In genomic region chr3:189311521-189311920, GRCh38 we compare ENCODE assay signal across 14 cellular contexts.
"Had no signal": no experiment of that assay in that cellular context is flagged by ENCODE, and none has a peak within 500 bp of the region (broad histone marks: within the 10 kb centered on the region; RNA-seq: fewer than 3 reads in every experiment).

No MANE protein-coding gene starts in this region.

- H3K36me3 Mint-ChIP-seq: natural killer cell had no signal

- H3K4me3 Mint-ChIP-seq: activated naive CD4-positive, alpha-beta T cell treated with anti-CD3 and anti-CD28 coated beads, Interleukin-2, amount 10 ng/mL, durations not matched to agents 7 days and 5 days; natural killer cell had no signal

- ATAC-seq: lower lobe of right lung, natural killer cell, right lobe of liver had no signal

- H3K27me3 Mint-ChIP-seq: activated naive CD4-positive, alpha-beta T cell treated with anti-CD3 and anti-CD28 coated beads, Interleukin-2, amount 10 ng/mL, durations not matched to agents 7 days and 5 days had no signal

- H3K9me3 Mint-ChIP-seq: activated naive CD4-positive, alpha-beta T cell treated with anti-CD3 and anti-CD28 coated beads, Interleukin-2, amount 10 ng/mL, durations not matched to agents 7 days and 5 days; natural killer cell had no signal

- H3K4me1 Mint-ChIP-seq: natural killer cell had no signal

- DNase-seq: activated CD4-positive, alpha-beta T cell treated with anti-CD3 and anti-CD28 coated beads for 4 hours; activated effector memory CD4-positive, alpha-beta T cell treated with Interleukin-2 at 50 U/mL for 16 hours; activated naive CD4-positive, alpha-beta T cell treated with anti-CD3 and anti-CD28 coated beads, Interleukin-2, amount 10 ng/mL, durations not matched to agents 7 days and 5 days; erythroblast; head of caudate nucleus; lower lobe of right lung; natural killer cell; ovary; right lobe of liver; small intestine; stimulated activated CD4-positive, alpha-beta T cell treated with anti-CD3 and anti-CD28 coated beads, Interleukin-15, amount 100 ng/mL, for 24 hours; stimulated activated CD4-positive, alpha-beta T cell treated with anti-CD3 and anti-CD28 coated beads, Interleukin-2, amount 100 ng/mL, for 48 hours; upper lobe of left lung; WERI-Rb-1 had no signal

- H3K27ac Mint-ChIP-seq: activated naive CD4-positive, alpha-beta T cell treated with anti-CD3 and anti-CD28 coated beads, Interleukin-2, amount 10 ng/mL, durations not matched to agents 7 days and 5 days; natural killer cell had no signal
